In genomic region chr4:183906736-183907651, GRCh38 we compare ENCODE assay signal across 10 cellular contexts. TPM values are rescaled to one million over a fixed set of nuclear protein-coding genes. Genes with fewer than 3 reads are reported as not detected.
A peak's percentile ranks its signal among the peaks of the same experiment; 100 is the strongest.
DNase-seq lines count a peak whose midpoint lies in the region; ATAC-seq and TF ChIP-seq lines count a peak whose summit lies in the region.
"Had no signal": no experiment of that assay in that cellular context is flagged by ENCODE, and none has a peak within 500 bp of the region (broad histone marks: within the 10 kb centered on the region; RNA-seq: fewer than 3 reads in every experiment).

No MANE protein-coding gene starts in this region.

- peaks cover 17% of the 10 kb centered on the region for H3K27me3 ChIP-seq in fibroblast of lung (ENCODE audit: control insufficient read depth, insufficient read depth, low read length)
- peaks cover 7% of the 10 kb centered on the region for H3K27me3 ChIP-seq in effector memory CD4-positive, alpha-beta T cell (replicated peaks; ENCODE audit: control insufficient read depth, insufficient read depth, low read length, poor library complexity, severe bottlenecking)

- H3K4me1 ChIP-seq in fibroblast of lung (ENCODE audit: control insufficient read depth, extremely low read depth, insufficient read depth, low read length) = no peaks in the 10 kb centered on the region
- no peaks in the 10 kb centered on the region for H3K4me1 ChIP-seq in effector memory CD4-positive, alpha-beta T cell (ENCODE audit: control insufficient read depth, insufficient read depth, low read length, poor library complexity, severe bottlenecking)

- DNase-seq in 8988T = peak; percentile 23
- peak; percentile 52 for DNase-seq in NCI-H2171 treated with DMSO at 0.1 percent for 48 hours (lab: John Stamatoyannopoulos, UW)
- DNase-seq in fibroblast of lung (ENCODE audit: low read depth in 2 of 2) = peak in 1 of 2 donors; percentile 7
- no peak for DNase-seq in NCI-H1417 (lab: John Stamatoyannopoulos, UW)
- no peak for DNase-seq in effector memory CD4-positive, alpha-beta T cell
- no peak for DNase-seq in NCI-H187 treated with DMSO at 0.1 percent for 48 hours (lab: John Stamatoyannopoulos, UW)
- DNase-seq: CD4-positive, alpha-beta memory T cell had no signal

- H3K9me3 Mint-ChIP-seq in nephron = peaks cover 5% of the 10 kb centered on the region

- no peak for ATAC-seq in HG03565 (IDR thresholded peaks at IDR 0.05; ENCODE audit: unreplicated experiment)

- no peaks in the 10 kb centered on the region for H3K9me3 ChIP-seq in fibroblast of lung (ENCODE audit: control insufficient read depth, insufficient read depth, low read depth, low read length)
- no peaks in the 10 kb centered on the region for H3K9me3 ChIP-seq in effector memory CD4-positive, alpha-beta T cell (ENCODE audit: control insufficient read depth, low read length)

- no peaks in the 10 kb centered on the region for H3K36me3 ChIP-seq in fibroblast of lung (ENCODE audit: control insufficient read depth, insufficient read depth, low read length)
- no peaks in the 10 kb centered on the region for H3K36me3 ChIP-seq in effector memory CD4-positive, alpha-beta T cell (ENCODE audit: control insufficient read depth, insufficient read depth, low read length)

- peaks cover 21% of the 10 kb centered on the region for H3K27me3 Mint-ChIP-seq in nephron (ENCODE audit: low read depth)

- no peak overlapping the region for H2AFZ ChIP-seq in fibroblast of lung (ENCODE audit: low read length)

- peak overlapping the region; percentile 48 to 72 (median 48) for H3K27ac Mint-ChIP-seq in nephron
- H3K27ac Mint-ChIP-seq: CD4-positive, alpha-beta memory T cell; memory B cell had no signal

- no peaks in the 10 kb centered on the region for H3K79me2 ChIP-seq in fibroblast of lung (ENCODE audit: control insufficient read depth, insufficient read depth, low read length)

- peak overlapping the region in 2 of 4 experiments; percentile 42 to 46 for H3K4me3 ChIP-seq in fibroblast of lung (replicated peaks in 1 of 4; ENCODE audit: control extremely low read depth in 1 of 4, insufficient read depth in 1 of 4, low read depth in 3 of 4, low read length in 4 of 4)
- H3K4me3 ChIP-seq in effector memory CD4-positive, alpha-beta T cell (ENCODE audit: insufficient read depth, low read depth, low read length, poor library complexity, severe bottlenecking) = no peak overlapping the region

- H3K4me3 Mint-ChIP-seq in nephron = peak overlapping the region; percentile 82 to 91 (median 86)
- H3K4me3 Mint-ChIP-seq: memory B cell had no signal

- no peaks in the 10 kb centered on the region for H3K36me3 Mint-ChIP-seq in nephron (ENCODE audit: low read depth)
- H3K36me3 Mint-ChIP-seq: CD4-positive, alpha-beta memory T cell; memory B cell had no signal

- no peak overlapping the region for H3K27ac ChIP-seq in fibroblast of lung (ENCODE audit: insufficient read depth, low read length)
- H3K27ac ChIP-seq in effector memory CD4-positive, alpha-beta T cell (ENCODE audit: insufficient read depth, low read length, poor library complexity, severe bottlenecking) = no peak overlapping the region

- H3K4me1 Mint-ChIP-seq in nephron = peaks cover 26% of the 10 kb centered on the region
- H3K4me1 Mint-ChIP-seq: memory B cell had no signal

- H3K4me2 ChIP-seq in fibroblast of lung (ENCODE audit: extremely low read depth, insufficient read depth, low read length) = peak overlapping the region; percentile 9

- no peaks in the 10 kb centered on the region for H4K20me1 ChIP-seq in fibroblast of lung (ENCODE audit: control insufficient read depth, extremely low read depth, insufficient read depth, low read length)

- no peak for TF ChIP-seq CTCF in fibroblast of lung (conservative IDR thresholded peaks at IDR 0.05 in 1 of 2, IDR thresholded peaks at IDR 0.05 in 1 of 2; ENCODE audit: low read depth in 1 of 2, low read length in 2 of 2)
- no peak for TF ChIP-seq CTCF in nephron (IDR thresholded peaks at IDR 0.05; ENCODE audit: unreplicated experiment in 3 of 3)

- no peak overlapping the region for H3K9ac ChIP-seq in fibroblast of lung (ENCODE audit: insufficient read depth, low read length)

RNA-seq across cellular contexts. Expression of gene STOX2, which starts 1.9 kb away (rescaled TPM):
- total RNA-seq in fibroblast of lung = 0.66 and 0.77 TPM in 2 replicates
- 0.36 and 3.3 TPM in 2 replicates for polyA plus RNA-seq in fibroblast of lung
- 0.27 and 2.0 TPM in 2 replicates for polyA plus RNA-seq in fibroblast of lung (2012)
- polyA minus RNA-seq in fibroblast of lung (ENCODE audit: low replicate concordance) = 0.15 and 1.6 TPM in 2 replicates
- total RNA-seq: CD4-positive, alpha-beta memory T cell had no signal
- polyA plus RNA-seq: CD4-positive, alpha-beta memory T cell had no signal

Comparison
In these comparisons a context has a peak if more than half of its experiments do, and no peak if none do; other contexts are left out.
1. DNase-seq: peak in 8988T (single experiment) and NCI-H2171 treated with DMSO at 0.1 percent for 48 hours (single experiment); none in NCI-H1417 (0 of 3), effector memory CD4-positive, alpha-beta T cell (0 of 3) and NCI-H187 treated with DMSO at 0.1 percent for 48 hours (single experiment).